In the genomic region with DNA sequence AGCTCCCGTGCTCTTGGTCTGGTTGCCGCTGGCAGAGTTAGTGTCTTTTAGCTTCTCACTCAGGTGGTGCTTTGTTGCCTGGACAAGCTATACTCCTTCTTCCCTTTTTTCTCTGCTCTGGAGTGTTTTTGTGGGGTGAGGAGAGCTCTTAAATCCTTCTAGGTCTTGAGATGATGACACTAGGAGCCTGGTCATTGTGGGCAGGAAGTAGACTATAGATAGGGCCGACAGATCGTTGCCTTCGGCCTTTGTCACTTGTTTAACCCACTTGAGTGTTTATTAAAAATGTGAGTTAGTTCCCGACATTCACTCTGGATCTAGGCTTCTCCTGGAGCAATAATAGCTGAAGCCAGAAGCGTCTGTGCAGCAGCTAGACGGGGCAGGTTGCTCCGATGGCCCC, we compare ENCODE assay signal across 14 cellular contexts.
DNase-seq lines count a peak whose midpoint lies in the region; ATAC-seq, FAIRE-seq and TF ChIP-seq lines count a peak whose summit lies in the region.
"Had no signal": no experiment of that assay in that cellular context is flagged by ENCODE, and none has a peak within 500 bp of the region (broad histone marks: within the 10 kb centered on the region; RNA-seq: fewer than 3 reads in every experiment).

No MANE protein-coding gene starts in this region.

- H3K9me2 ChIP-seq in GM23338 (ENCODE audit: insufficient read depth) (no peaks in the 10 kb centered on the region), PC-9 (ENCODE audit: insufficient read depth) (no peaks in the 10 kb centered on the region)

- ATAC-seq in GM23338 = no peak
- peak in 1 of 4 donors; percentile 1 for ATAC-seq in pancreas
- ATAC-seq: CD8-positive, alpha-beta T cell had no signal

- H3K27me3 Mint-ChIP-seq in GM23338 (ENCODE audit: insufficient read depth, low read depth, poor library complexity) (peaks cover 20% of the 10 kb centered on the region), endodermal cell (ENCODE audit: insufficient read depth) (no peaks in the 10 kb centered on the region)
- H3K27me3 Mint-ChIP-seq: activated naive CD8-positive, alpha-beta T cell had no signal

- H3K4me2 ChIP-seq in GM23338 = peak overlapping the region; percentile 25; the same call in 1 of the 2 replicates
- peak overlapping the region; percentile 80 for H3K4me2 ChIP-seq in PC-9

- H3K9me3 ChIP-seq in PC-9 (ENCODE audit: insufficient read depth, low read depth) = no peaks in the 10 kb centered on the region
- no peaks in the 10 kb centered on the region for H3K9me3 ChIP-seq in endodermal cell (ENCODE audit: control insufficient read depth, low read length)
- H3K9me3 ChIP-seq in pancreas = no peaks in the 10 kb centered on the region

- H3K4me1 Mint-ChIP-seq in GM23338 = peaks cover 67% of the 10 kb centered on the region
- H3K4me1 Mint-ChIP-seq in endodermal cell = peaks cover 25% of the 10 kb centered on the region

- no peak for FAIRE-seq in pancreas (lab: Jason Lieb, UNC)

- H3K79me2 ChIP-seq in GM23338 (replicated peaks; ENCODE audit: insufficient read depth) (peaks cover 46% of the 10 kb centered on the region), PC-9 (ENCODE audit: low read depth) (peaks cover 81% of the 10 kb centered on the region)

- H3K4me3 Mint-ChIP-seq in GM23338 (no peak overlapping the region), endodermal cell (no peak overlapping the region)
- H3K4me3 Mint-ChIP-seq: activated naive CD8-positive, alpha-beta T cell; CD8-positive, alpha-beta T cell had no signal

- POLR2A ChIA-PET in PC-9 (lab: Charles Lee; ENCODE audit: unreplicated experiment) = interaction anchor here (0.9 to 1.3 kb wide), 2 partner anchors 24 to 80 kb away, joined by 3 to 4 read pairs; no protein-coding TSS in a partner anchor

- H3K27ac Mint-ChIP-seq in GM23338 (peak overlapping the region; percentile 88), endodermal cell (peak overlapping the region; percentile 64)
- H3K27ac Mint-ChIP-seq: activated naive CD8-positive, alpha-beta T cell; CD8-positive, alpha-beta T cell had no signal

- H3K27me3 ChIP-seq in GM23338 (ENCODE audit: insufficient read depth) (no peaks in the 10 kb centered on the region), PC-9 (ENCODE audit: insufficient read depth, low read depth) (no peaks in the 10 kb centered on the region), endodermal cell (ENCODE audit: control insufficient read depth, insufficient read depth, low read length, poor library complexity, severe bottlenecking) (no peaks in the 10 kb centered on the region), pancreas (no peaks in the 10 kb centered on the region)

- BruUV-seq in PC-9 (replicated peaks; lab: Mats Ljungman, UMichigan) = no TSS peak

- intact Hi-C loops in PC-9 (cut with micrococcal nuclease; ENCODE audit: unreplicated experiment) (loop anchor here (5.0 to 10.0 kb wide), 2 partner anchors 65 to 697 kb away; no protein-coding TSS in a partner anchor), pancreas (cut with DNase I) (no loop called here)

- H3K27ac ChIP-seq in GM23338 (ENCODE audit: low read depth) (peak overlapping the region; percentile 52; the same call in 1 of the 2 replicates), PC-9 (peak overlapping the region; percentile 100), endodermal cell (ENCODE audit: low read depth, low read length) (no peak overlapping the region), pancreas (peak overlapping the region; percentile 44 to 83 (median 70))
- H3K27ac ChIP-seq: SK-N-MC had no signal

- H3K4me3 ChIP-seq in GM23338 = no peak overlapping the region
- H3K4me3 ChIP-seq in PC-9 = peak overlapping the region; percentile 39; the same call in 1 of the 2 replicates
- H3K4me3 ChIP-seq in endodermal cell (ENCODE audit: low read length) = no peak overlapping the region
- no peak overlapping the region for H3K4me3 ChIP-seq in pancreas
- H3K4me3 ChIP-seq: SK-N-MC had no signal

- no peak overlapping the region for H2AFZ ChIP-seq in GM23338
- no peak overlapping the region for H2AFZ ChIP-seq in PC-9

- no peak for DNase-seq in GM23338 (ENCODE audit: low spot score)
- peak in 1 of 2 experiments; percentile 47 for DNase-seq in PC-9
- no peak for DNase-seq in endodermal cell
- no peak for DNase-seq in pancreas
- no peak for DNase-seq in activated CD8-positive, alpha-beta memory T cell treated with anti-CD3 and anti-CD28 coated beads, Interleukin-2, amount 50 U/mL, for 4 hours
- DNase-seq in effector CD4-positive, alpha-beta T cell = no peak
- no peak for DNase-seq in pons (ENCODE audit: low spot score)
- no peak for DNase-seq in T1000 (lab: John Stamatoyannopoulos, UW)
- DNase-seq: CD8-positive, alpha-beta T cell; hypothalamus; NCI-H345; stimulated activated CD4-positive, alpha-beta T cell treated with anti-CD3 and anti-CD28 coated beads, Interleukin-4, amount 100 ng/mL, for 1 hour had no signal

- H3K36me3 ChIP-seq in GM23338 (ENCODE audit: insufficient read depth) (no peaks in the 10 kb centered on the region), PC-9 (ENCODE audit: low read depth) (no peaks in the 10 kb centered on the region), endodermal cell (ENCODE audit: control insufficient read depth, insufficient read depth, low read length) (no peaks in the 10 kb centered on the region), pancreas (no peaks in the 10 kb centered on the region)

- H3K9me3 Mint-ChIP-seq in GM23338 (0 out of 3 replicates have a peak, but pooled peaks cover 2% of the 10 kb centered on the region), endodermal cell (no peaks in the 10 kb centered on the region)
- H3K9me3 Mint-ChIP-seq: CD8-positive, alpha-beta T cell had no signal

- WGBS in endodermal cell (ENCODE audit: insufficient coverage in 1 of 2, insufficient read length in 1 of 2), 2 experiments = 89 to 92% methylated on average over 9 of the region's 9 CpGs
- WGBS in pancreas, 2 donors = 49% methylated on average over 9 of the region's 9 CpGs

- H3K36me3 Mint-ChIP-seq in GM23338 (ENCODE audit: low read depth) (no peaks in the 10 kb centered on the region), endodermal cell (ENCODE audit: low read depth) (no peaks in the 10 kb centered on the region)
- H3K36me3 Mint-ChIP-seq: CD8-positive, alpha-beta T cell had no signal

- no peak overlapping the region for H3K9ac ChIP-seq in endodermal cell (ENCODE audit: extremely low read depth, low read length, poor library complexity, severe bottlenecking)

- TF ChIP-seq CTCF in GM23338 (conservative IDR thresholded peaks at IDR 0.05; ENCODE audit: low read depth in 2 of 2) = no peak
- TF ChIP-seq CTCF in PC-9 (conservative IDR thresholded peaks at IDR 0.05) = no peak
- no peak for TF ChIP-seq CTCF in endodermal cell (conservative IDR thresholded peaks at IDR 0.05)
- TF ChIP-seq CTCF in pancreas (IDR thresholded peaks at IDR 0.05) = no peak

- peaks cover 42% of the 10 kb centered on the region for H3K4me1 ChIP-seq in GM23338 (ENCODE audit: insufficient read depth)
- H3K4me1 ChIP-seq in PC-9 (replicated peaks; ENCODE audit: insufficient read depth) = peaks cover 94% of the 10 kb centered on the region
- peaks cover 7% of the 10 kb centered on the region for H3K4me1 ChIP-seq in endodermal cell (ENCODE audit: control insufficient read depth, insufficient read depth, low read length)
- H3K4me1 ChIP-seq in pancreas = peaks cover 0 to 25% (median 10%) of the 10 kb centered on the region in 3 donors

- CTCF ChIA-PET in PC-9 (lab: Charles Lee) = interaction anchor here (0.8 to 1.1 kb wide), 5 partner anchors 58 to 241 kb away, joined by 3 to 4 read pairs (median 3); partner anchors contain the start of gene SLCO3A1

- H3F3A ChIP-seq in GM23338 (replicated peaks; ENCODE audit: low read depth) (no peaks in the 10 kb centered on the region), PC-9 (ENCODE audit: insufficient read depth, low read depth) (peaks cover 72% of the 10 kb centered on the region)

- H4K20me1 ChIP-seq in GM23338 (replicated peaks; ENCODE audit: insufficient read depth) (no peaks in the 10 kb centered on the region), PC-9 (ENCODE audit: insufficient read depth) (no peaks in the 10 kb centered on the region)

TF ChIP-seq in GM23338, 12 proteins besides CTCF, POLR2A, EP300 and RAD21 (continues in another document):
- TF ChIP-seq ETS1 (IDR thresholded peaks at IDR 0.05) = no peak
- no peak for TF ChIP-seq POLR2AphosphoS5 (IDR thresholded peaks at IDR 0.05; ENCODE audit: low read depth)
